Comparison of ENCODE assay signal across 21 cellular contexts in genomic region chr7:101978683-101979082, GRCh38.
DNase-seq lines count a peak whose midpoint lies in the region; FAIRE-seq and TF ChIP-seq lines count a peak whose summit lies in the region.
"Had no signal": no experiment of that assay in that cellular context is flagged by ENCODE, and none has a peak within 500 bp of the region (broad histone marks: within the 10 kb centered on the region; RNA-seq: fewer than 3 reads in every experiment).

No MANE protein-coding gene starts in this region.

- H3K4me1 Mint-ChIP-seq in MCF 10A (ENCODE audit: insufficient read depth, unreplicated experiment), result no peaks in the 10 kb centered on the region

- no TSS peak for BruUV-seq in MCF 10A (replicated peaks; lab: Mats Ljungman, UMichigan)

- no peaks in the 10 kb centered on the region for H4K20me1 ChIP-seq in Karpas-422 (ENCODE audit: insufficient read depth, low read depth, low read length)
- H4K20me1 ChIP-seq in H1 (replicated peaks in 1 of 2; ENCODE audit: control insufficient read depth in 1 of 2, insufficient read depth in 2 of 2, low read length in 2 of 2), result peaks cover 2% of the 10 kb centered on the region in 2 experiments
- H4K20me1 ChIP-seq in osteoblast (ENCODE audit: insufficient read depth, low read length), result peaks cover 26% of the 10 kb centered on the region

- DNase-seq in NCI-H1092 treated with DMSO at 0.1 percent for 48 hours (lab: John Stamatoyannopoulos, UW) (peak; percentile 11), NCI-H1092 (lab: John Stamatoyannopoulos, UW) (no peak), Karpas-422 (no peak), H1 (ENCODE audit: low read depth in 1 of 2, low spot score in 2 of 2) (no peak), trophoblast cell (peak; percentile 81 to 84), MCF 10A (ENCODE audit: unreplicated experiment) (no peak), osteoblast (ENCODE audit: insufficient read length, low spot score, missing footprints) (no peak), NCI-H2171 (lab: John Stamatoyannopoulos, UW) (no peak)
- DNase-seq: COR-L47, DMS79, GM23248, HFFc6, KBM-7, NCI-H1105, NCI-H1694 treated with DMSO at 0.1 percent for 48 hours, NCI-H2171 treated with DMSO at 0.1 percent for 48 hours, NCI-H510A had no signal

- H3K9me3 ChIP-seq in Karpas-422 (ENCODE audit: low read length) (peaks cover 5% of the 10 kb centered on the region; the same call in 1 of the 2 replicates), H1 (ENCODE audit: insufficient read depth in 2 of 2, low read depth in 1 of 2, low read length in 1 of 2) (0 out of 4 replicates have a peak, but pooled peaks cover 0 to 4% of the 10 kb centered on the region in 2 experiments), trophoblast cell (ENCODE audit: insufficient read depth, low read depth, low read length) (peaks cover 1% of the 10 kb centered on the region), osteoblast (ENCODE audit: low read depth, low read length) (no peaks in the 10 kb centered on the region)

- H4K12ac ChIP-seq in trophoblast cell (ENCODE audit: low read depth, low read length), result no peak overlapping the region

- H3K79me1 ChIP-seq in H1 (ENCODE audit: low read depth, low read length), result peaks cover 6% of the 10 kb centered on the region; the same call in 1 of the 2 replicates
- no peaks in the 10 kb centered on the region for H3K79me1 ChIP-seq in trophoblast cell (ENCODE audit: low read length)

- no peak overlapping the region for H2BK120ac ChIP-seq in H1 (replicated peaks; ENCODE audit: low read depth, low read length)
- no peak overlapping the region for H2BK120ac ChIP-seq in trophoblast cell (ENCODE audit: insufficient read depth, low read length, poor library complexity)

- H3K36me3 Mint-ChIP-seq in MCF 10A (ENCODE audit: insufficient read depth, unreplicated experiment), result no peaks in the 10 kb centered on the region

- H2BK20ac ChIP-seq in H1 (ENCODE audit: low read length), result no peak overlapping the region

- H4K91ac ChIP-seq in H1 (replicated peaks; ENCODE audit: insufficient read length, low read length) (no peak overlapping the region), trophoblast cell (ENCODE audit: low read depth, low read length) (no peak overlapping the region)

- no peak overlapping the region for H3K27ac Mint-ChIP-seq in MCF 10A (ENCODE audit: low read depth, unreplicated experiment)
- H3K27ac Mint-ChIP-seq: HFFc6 had no signal

- no peak overlapping the region for H2AK5ac ChIP-seq in H1 (ENCODE audit: low read depth, low read length)
- no peak overlapping the region for H2AK5ac ChIP-seq in trophoblast cell (ENCODE audit: low read length)

- H3K23me2 ChIP-seq in H1 (ENCODE audit: low read depth, low read length), result no peaks in the 10 kb centered on the region

- H3K9ac ChIP-seq in Karpas-422 (ENCODE audit: low read length) (no peak overlapping the region), H1 (replicated peaks in 1 of 4; ENCODE audit: extremely low read depth in 1 of 4, low read depth in 3 of 4, low read length in 3 of 4) (no peak overlapping the region), trophoblast cell (ENCODE audit: low read length) (no peak overlapping the region)
- H3K9ac ChIP-seq: GM23248 had no signal

- peaks cover 7% of the 10 kb centered on the region for H3K36me3 ChIP-seq in Karpas-422 (ENCODE audit: insufficient read depth, low read length)
- H3K36me3 ChIP-seq in H1 (ENCODE audit: control insufficient read depth in 2 of 4, insufficient read depth in 4 of 4, low read length in 3 of 4), result no peaks in the 10 kb centered on the region; a peak in 1 of 8 replicates
- no peaks in the 10 kb centered on the region for H3K36me3 ChIP-seq in trophoblast cell (ENCODE audit: control insufficient read depth in 1 of 2, insufficient read depth in 2 of 2, low read length in 2 of 2)
- no peaks in the 10 kb centered on the region for H3K36me3 ChIP-seq in osteoblast (ENCODE audit: insufficient read depth, low read length)

- no peak overlapping the region for H2BK12ac ChIP-seq in H1 (ENCODE audit: low read depth, low read length)
- no peak overlapping the region for H2BK12ac ChIP-seq in trophoblast cell (ENCODE audit: low read length)

- H3K27me3 ChIP-seq in Karpas-422 (ENCODE audit: low read length) (no peaks in the 10 kb centered on the region), H1 (replicated peaks in 1 of 4; ENCODE audit: control insufficient read depth in 3 of 4, extremely low read depth in 1 of 4, insufficient read depth in 3 of 4, low read length in 3 of 4) (no peaks in the 10 kb centered on the region), trophoblast cell (ENCODE audit: insufficient read depth, low read length) (no peaks in the 10 kb centered on the region), osteoblast (ENCODE audit: insufficient read depth, low read length) (no peaks in the 10 kb centered on the region)

- H3K23ac ChIP-seq in H1 (ENCODE audit: insufficient read length), result no peak overlapping the region
- no peak overlapping the region for H3K23ac ChIP-seq in trophoblast cell (ENCODE audit: low read length)

- peaks cover 76% of the 10 kb centered on the region for H3K79me2 ChIP-seq in Karpas-422 (ENCODE audit: low read length)
- peaks cover 0 to 54% of the 10 kb centered on the region in 2 experiments; a peak in 2 of 4 replicates for H3K79me2 ChIP-seq in H1 (ENCODE audit: control insufficient read depth in 1 of 2, insufficient read depth in 2 of 2, low read length in 2 of 2)
- H3K79me2 ChIP-seq in trophoblast cell (ENCODE audit: control insufficient read depth, insufficient read depth, low read length, poor library complexity), result no peaks in the 10 kb centered on the region
- H3K79me2 ChIP-seq in osteoblast (ENCODE audit: insufficient read depth, low read length), result no peaks in the 10 kb centered on the region

- H3K27me3 Mint-ChIP-seq in MCF 10A (ENCODE audit: insufficient read depth, unreplicated experiment), result no peaks in the 10 kb centered on the region

- no peak for FAIRE-seq in H1 (lab: Jason Lieb, UNC)
- FAIRE-seq: G401.6, GM12892, GM19239 had no signal

- H3K4ac ChIP-seq in H1 (replicated peaks; ENCODE audit: insufficient read length, low read depth, low read length) (no peak overlapping the region), trophoblast cell (ENCODE audit: low read depth, low read length) (no peak overlapping the region)

- peak overlapping the region; percentile 96; the same call in 1 of the 2 replicates for H3K27ac ChIP-seq in Karpas-422 (ENCODE audit: low read length)
- no peak overlapping the region for H3K27ac ChIP-seq in H1 (ENCODE audit: low read depth, low read length)
- H3K27ac ChIP-seq in trophoblast cell (ENCODE audit: low read depth, low read length), result no peak overlapping the region
- H3K27ac ChIP-seq in osteoblast (ENCODE audit: low read depth, low read length), result no peak overlapping the region
- H3K27ac ChIP-seq: GM23248 had no signal

- no peak overlapping the region for H3K4me3 Mint-ChIP-seq in MCF 10A (ENCODE audit: unreplicated experiment)
- H3K4me3 Mint-ChIP-seq: CD14-positive monocyte, HFFc6 had no signal

- peak overlapping the region; percentile 30; the same call in 1 of the 2 replicates for H2BK5ac ChIP-seq in H1 (ENCODE audit: low read depth, low read length)
- H2BK5ac ChIP-seq in trophoblast cell (ENCODE audit: low read depth, low read length, poor library complexity), result no peak overlapping the region

- intact Hi-C loops in MCF 10A (cut with micrococcal nuclease), result no loop called here

- H4K5ac ChIP-seq in H1 (ENCODE audit: insufficient read length, low read depth, low read length), result no peak overlapping the region

- H2BK15ac ChIP-seq in H1 (ENCODE audit: low read length), result no peak overlapping the region; the same call in 1 of the 2 replicates

- H3K4me1 ChIP-seq in Karpas-422 (ENCODE audit: low read length) (peaks cover 73% of the 10 kb centered on the region), H1 (replicated peaks in 1 of 4; ENCODE audit: control insufficient read depth in 3 of 4, insufficient read depth in 4 of 4, low read length in 3 of 4) (no peaks in the 10 kb centered on the region), trophoblast cell (ENCODE audit: control insufficient read depth in 1 of 2, insufficient read depth in 2 of 2, low read length in 2 of 2) (peaks cover 11 to 13% of the 10 kb centered on the region in 2 experiments), osteoblast (ENCODE audit: insufficient read depth, low read length) (peaks cover 5% of the 10 kb centered on the region)

- no peak for TF ChIP-seq RAD21 in H1 (IDR thresholded peaks at IDR 0.05 in 1 of 2, conservative IDR thresholded peaks at IDR 0.05 in 1 of 2; ENCODE audit: low read depth in 2 of 2, low read length in 2 of 2)

- H3K9me3 Mint-ChIP-seq in MCF 10A (ENCODE audit: unreplicated experiment), result no peaks in the 10 kb centered on the region
- H3K9me3 Mint-ChIP-seq: HFFc6 had no signal

- H3K56ac ChIP-seq in H1 (replicated peaks; ENCODE audit: insufficient read length, low read depth, low read length), result no peak overlapping the region

- no peak overlapping the region for H3K18ac ChIP-seq in H1 (ENCODE audit: extremely low read depth, low read length)
- peak overlapping the region; percentile 7 for H3K18ac ChIP-seq in trophoblast cell (ENCODE audit: low read length)

- no peak for TF ChIP-seq POLR2A in H1 (IDR thresholded peaks at IDR 0.05; ENCODE audit: control extremely low read depth in 1 of 2, low read depth in 2 of 2, low read length in 2 of 2)

- no peak for TF ChIP-seq EP300 in H1 (IDR thresholded peaks at IDR 0.05; ENCODE audit: borderline replicate concordance in 1 of 2, low read depth in 2 of 2, low read length in 2 of 2)

- POLR2A ChIA-PET in H1 (lab: Charles Lee; ENCODE audit: partially characterized antibody) (no interaction called here), MCF 10A (lab: Yijun Ruan, JAX) (no interaction called here)

- no peak overlapping the region for H3K14ac ChIP-seq in H1 (ENCODE audit: insufficient read length)
- no peak overlapping the region for H3K14ac ChIP-seq in trophoblast cell (ENCODE audit: low read length)

- no peaks in the 10 kb centered on the region for H3K9me2 ChIP-seq in Karpas-422 (replicated peaks; ENCODE audit: insufficient read depth, low read length)

- no peak overlapping the region for H3K4me3 ChIP-seq in Karpas-422 (ENCODE audit: low read length)
- no peak overlapping the region for H3K4me3 ChIP-seq in H1 (ENCODE audit: extremely low read depth in 1 of 4, insufficient read depth in 2 of 4, low read depth in 3 of 4, low read length in 4 of 4)
- no peak overlapping the region for H3K4me3 ChIP-seq in trophoblast cell (ENCODE audit: low read depth, low read length)
- no peak overlapping the region for H3K4me3 ChIP-seq in osteoblast (ENCODE audit: insufficient read depth, low read length)
- H3K4me3 ChIP-seq: GM23248 had no signal

- H3K4me2 ChIP-seq in Karpas-422 (ENCODE audit: low read depth, low read length, poor library complexity, severe bottlenecking), result no peak overlapping the region
- H3K4me2 ChIP-seq in H1 (ENCODE audit: insufficient read depth in 1 of 2, low read depth in 2 of 2, low read length in 2 of 2), result no peak overlapping the region
- no peak overlapping the region for H3K4me2 ChIP-seq in trophoblast cell (ENCODE audit: low read length)
- H3K4me2 ChIP-seq in osteoblast (ENCODE audit: insufficient read depth, low read length), result no peak overlapping the region

- CTCF ChIA-PET in H1 (lab: Charles Lee; ENCODE audit: partially characterized antibody) (interaction anchor here (0.6 kb wide), 1 partner anchor 105 kb away, joined by 3 read pairs; no protein-coding TSS in a partner anchor), MCF 10A (lab: Yijun Ruan, JAX) (interaction anchor here (0.8 kb wide), 1 partner anchor 291 kb away, joined by 3 read pairs; no protein-coding TSS in a partner anchor)

- H4K8ac ChIP-seq in H1 (ENCODE audit: extremely low read depth, insufficient read depth, low read length) (peak overlapping the region; percentile 11; the same call in 1 of the 2 replicates), trophoblast cell (ENCODE audit: low read depth, low read length) (no peak overlapping the region)

- no peak for TF ChIP-seq CTCF in H1 (IDR thresholded peaks at IDR 0.05; ENCODE audit: control extremely low read depth in 1 of 3, insufficient read depth in 1 of 3, low read depth in 1 of 3, low read length in 3 of 3)
- no peak for TF ChIP-seq CTCF in MCF 10A (IDR thresholded peaks at IDR 0.05; ENCODE audit: unreplicated experiment)
- no peak for TF ChIP-seq CTCF in osteoblast (IDR thresholded peaks at IDR 0.05; ENCODE audit: extremely low read depth, low read depth, low read length)

- 84% methylated on average over 10 of the region's 10 CpGs; no CpG with 5 or more reads in 1 of the 2 experiments for WGBS in H1 (ENCODE audit: extremely low coverage in 1 of 2, insufficient coverage in 1 of 2, insufficient read length in 1 of 2, insufficient replicate concordance in 2 of 2, low coverage in 1 of 2, low lambda C conversion rate in 2 of 2, missing lambda C conversion rate in 1 of 2), 2 experiments
- WGBS in trophoblast cell (ENCODE audit: extremely low coverage, insufficient coverage, insufficient read length), result no CpG with 5 or more reads among the region's 10 CpGs

- no peak overlapping the region for H2AFZ ChIP-seq in Karpas-422 (ENCODE audit: low read length)
- no peak overlapping the region for H2AFZ ChIP-seq in H1 (ENCODE audit: low read length)
- no peak overlapping the region for H2AFZ ChIP-seq in trophoblast cell (ENCODE audit: insufficient read depth, low read length, poor library complexity)
- no peak overlapping the region for H2AFZ ChIP-seq in osteoblast (ENCODE audit: low read length)
- H2AFZ ChIP-seq: GM23248 had no signal

Comparison
In these comparisons a context has a peak if more than half of its experiments do, and no peak if none do; other contexts are left out.
1. DNase-seq: peak in NCI-H1092 treated with DMSO at 0.1 percent for 48 hours (single experiment) and trophoblast cell (2 of 2); none in NCI-H1092 (single experiment), Karpas-422 (single experiment), H1 (0 of 2), MCF 10A (single experiment), osteoblast (single experiment) and NCI-H2171 (single experiment).